ENCODE assay signal across 8 cellular contexts in genomic region chr16:46830902-46831647, GRCh38. TPM values are rescaled to one million over a fixed set of nuclear protein-coding genes. Genes with fewer than 3 reads are reported as not detected.
A peak's percentile ranks its signal among the peaks of the same experiment; 100 is the strongest.
DNase-seq lines count a peak whose midpoint lies in the region; ATAC-seq and TF ChIP-seq lines count a peak whose summit lies in the region.

Gene C16orf87, minus strand, starts transcription at chr16:46831180. Its CDS starts 31 bp downstream, at chr16:46831149.

- H3K27me3 ChIP-seq in Caco-2 (replicated peaks; ENCODE audit: control insufficient read depth, insufficient read depth, low read length) (no peaks in the 10 kb centered on the region), NT2/D1 (ENCODE audit: insufficient read depth, insufficient read length) (no peaks in the 10 kb centered on the region), endodermal cell (ENCODE audit: control insufficient read depth, insufficient read depth, low read length, poor library complexity, severe bottlenecking) (no peaks in the 10 kb centered on the region)

- POLR2A ChIA-PET in Caco-2 (lab: Charles Lee): no interaction called here

- no peaks in the 10 kb centered on the region for H3K27me3 Mint-ChIP-seq in Caco-2 (ENCODE audit: insufficient read depth, unreplicated experiment)
- peaks cover 9% of the 10 kb centered on the region for H3K27me3 Mint-ChIP-seq in activated CD8-positive, alpha-beta memory T cell treated with anti-CD3 and anti-CD28 coated beads, Interleukin-2, amount 10 ng/mL, durations not matched to agents 7 days and 5 days
- peaks cover 3% of the 10 kb centered on the region for H3K27me3 Mint-ChIP-seq in endodermal cell (ENCODE audit: insufficient read depth)
- no peaks in the 10 kb centered on the region for H3K27me3 Mint-ChIP-seq in mesothelial cell of epicardium (ENCODE audit: low read depth)

- ATAC-seq in GM21381 (IDR thresholded peaks at IDR 0.05; ENCODE audit: unreplicated experiment): peak; percentile 95
- ATAC-seq in activated CD8-positive, alpha-beta memory T cell treated with anti-CD3 and anti-CD28 coated beads, Interleukin-2, amount 10 ng/mL, durations not matched to agents 7 days and 5 days: peak; percentile 94

- intact Hi-C loops in Caco-2 (cut with micrococcal nuclease; ENCODE audit: unreplicated experiment): loop anchor here (1.0 kb wide), 2 partner anchors 8 to 42 kb away; no protein-coding TSS in a partner anchor

- H3K9ac ChIP-seq in NT2/D1 (ENCODE audit: insufficient read length, low read depth) (peak within 1 kb of the TSS; percentile 89), endodermal cell (ENCODE audit: extremely low read depth, low read length, poor library complexity, severe bottlenecking) (peak within 1 kb of the TSS; percentile 86)

- BruUV-seq in Caco-2 (replicated peaks; lab: Mats Ljungman, UMichigan): no TSS peak

- DNase-seq in Caco-2: peak; percentile 92 to 93
- DNase-seq in HUDEP-2 (lab: John Stamatoyannopoulos, UW; ENCODE audit: unreplicated experiment in 76 of 76): peak in 75 of 76 experiments; percentile 39 to 94 (median 85)
- peak; percentile 85 for DNase-seq in NT2/D1 (ENCODE audit: low read depth, low spot score)
- peak; percentile 95 for DNase-seq in activated CD8-positive, alpha-beta memory T cell treated with anti-CD3 and anti-CD28 coated beads, Interleukin-2, amount 10 ng/mL, durations not matched to agents 7 days and 5 days
- DNase-seq in endodermal cell: peak; percentile 96
- DNase-seq in mesothelial cell of epicardium (ENCODE audit: low spot score in 2 of 2, unreplicated experiment in 2 of 2): peak; percentile 87 to 94
- peak; percentile 87 to 88 for DNase-seq in stimulated activated CD8-positive, alpha-beta memory T cell treated with anti-CD3 and anti-CD28 coated beads, Interleukin-15, amount 100 ng/mL, for 48 hours (ENCODE audit: low read depth in 2 of 2)

- peak within 1 kb of the TSS; percentile 94 for H3K27ac ChIP-seq in endodermal cell (ENCODE audit: low read depth, low read length)

- H3K36me3 Mint-ChIP-seq in Caco-2 (ENCODE audit: insufficient read depth, unreplicated experiment) (peaks cover 8% of the 10 kb centered on the region), endodermal cell (ENCODE audit: low read depth) (no peaks in the 10 kb centered on the region), mesothelial cell of epicardium (no peaks in the 10 kb centered on the region)
- H3K36me3 Mint-ChIP-seq in activated CD8-positive, alpha-beta memory T cell treated with anti-CD3 and anti-CD28 coated beads, Interleukin-2, amount 10 ng/mL, durations not matched to agents 7 days and 5 days: peaks cover 7% of the 10 kb centered on the region

- H3K27ac Mint-ChIP-seq in Caco-2 (ENCODE audit: unreplicated experiment) (peak within 1 kb of the TSS; percentile 80), endodermal cell (peak within 1 kb of the TSS; percentile 88), mesothelial cell of epicardium (peak within 1 kb of the TSS; percentile 98)
- H3K27ac Mint-ChIP-seq in activated CD8-positive, alpha-beta memory T cell treated with anti-CD3 and anti-CD28 coated beads, Interleukin-2, amount 10 ng/mL, durations not matched to agents 7 days and 5 days: peak within 1 kb of the TSS; percentile 98

- H3K9me3 Mint-ChIP-seq in Caco-2 (ENCODE audit: unreplicated experiment) (no peaks in the 10 kb centered on the region), endodermal cell (no peaks in the 10 kb centered on the region), mesothelial cell of epicardium (no peaks in the 10 kb centered on the region)
- no peaks in the 10 kb centered on the region for H3K9me3 Mint-ChIP-seq in activated CD8-positive, alpha-beta memory T cell treated with anti-CD3 and anti-CD28 coated beads, Interleukin-2, amount 10 ng/mL, durations not matched to agents 7 days and 5 days (ENCODE audit: low read depth)

- CTCF ChIA-PET in Caco-2 (lab: Charles Lee): interaction anchor here (1.1 kb wide), 1 partner anchor 97 kb away, joined by 3 read pairs; no protein-coding TSS in a partner anchor
- CTCF ChIA-PET in activated CD8-positive, alpha-beta memory T cell treated with anti-CD3 and anti-CD28 coated beads, Interleukin-2, amount 10 ng/mL, durations not matched to agents 7 days and 5 days (lab: Charles Lee): interaction anchor here (1.2 to 2.2 kb wide), 3 partner anchors 10 to 39 kb away, joined by 3 to 7 read pairs (median 5); no protein-coding TSS in a partner anchor

- H3K4me1 ChIP-seq in Caco-2: peaks cover 17% of the 10 kb centered on the region
- no peaks in the 10 kb centered on the region for H3K4me1 ChIP-seq in NT2/D1 (ENCODE audit: insufficient read depth, insufficient read length)
- H3K4me1 ChIP-seq in endodermal cell (ENCODE audit: control insufficient read depth, insufficient read depth, low read length): no peaks in the 10 kb centered on the region

- H3K4me3 ChIP-seq in Caco-2 (ENCODE audit: low read depth, low read length) (peak within 1 kb of the TSS; percentile 78), NT2/D1 (ENCODE audit: insufficient read length, low read depth) (peak within 1 kb of the TSS; percentile 77), endodermal cell (ENCODE audit: low read length) (peak within 1 kb of the TSS; percentile 99)

- H3K4me1 Mint-ChIP-seq in Caco-2 (ENCODE audit: low read depth, unreplicated experiment) (peaks cover 6% of the 10 kb centered on the region), endodermal cell (peaks cover 15% of the 10 kb centered on the region), mesothelial cell of epicardium (peaks cover 28% of the 10 kb centered on the region)
- H3K4me1 Mint-ChIP-seq in activated CD8-positive, alpha-beta memory T cell treated with anti-CD3 and anti-CD28 coated beads, Interleukin-2, amount 10 ng/mL, durations not matched to agents 7 days and 5 days: peaks cover 33% of the 10 kb centered on the region

- H3K9me3 ChIP-seq in Caco-2 (no peaks in the 10 kb centered on the region), NT2/D1 (ENCODE audit: insufficient read depth, low read length) (no peaks in the 10 kb centered on the region), endodermal cell (ENCODE audit: control insufficient read depth, low read length) (no peaks in the 10 kb centered on the region)

- TF ChIP-seq CTCF in Caco-2 (IDR thresholded peaks at IDR 0.05; ENCODE audit: insufficient read depth in 1 of 2, low read depth in 1 of 2, low read length in 1 of 2, severe bottlenecking in 1 of 2, unreplicated experiment in 1 of 2) (no peak), endodermal cell (conservative IDR thresholded peaks at IDR 0.05) (no peak), mesothelial cell of epicardium (IDR thresholded peaks at IDR 0.05; ENCODE audit: unreplicated experiment) (no peak)

- WGBS in endodermal cell (ENCODE audit: insufficient coverage in 1 of 2, insufficient read length in 1 of 2), 2 experiments: 0 to 3% methylated on average over 7 to 94 of the region's 94 CpGs

- H3K4me3 Mint-ChIP-seq in Caco-2 (ENCODE audit: unreplicated experiment): peak within 1 kb of the TSS; percentile 93
- H3K4me3 Mint-ChIP-seq in activated CD8-positive, alpha-beta memory T cell treated with anti-CD3 and anti-CD28 coated beads, Interleukin-2, amount 10 ng/mL, durations not matched to agents 7 days and 5 days: peak within 1 kb of the TSS; percentile 99
- peak within 1 kb of the TSS; percentile 83 for H3K4me3 Mint-ChIP-seq in endodermal cell
- peak within 1 kb of the TSS; percentile 97 for H3K4me3 Mint-ChIP-seq in mesothelial cell of epicardium

- H3K36me3 ChIP-seq in Caco-2 (ENCODE audit: control insufficient read depth, insufficient read depth, low read length) (no peaks in the 10 kb centered on the region), NT2/D1 (ENCODE audit: insufficient read depth, insufficient read length, low read length) (no peaks in the 10 kb centered on the region), endodermal cell (ENCODE audit: control insufficient read depth, insufficient read depth, low read length) (no peaks in the 10 kb centered on the region)

RNA-seq across cellular contexts. Expression of gene C16orf87, which starts in this region (rescaled TPM):
- total RNA-seq in Caco-2 (2022): 11.9 and 12.1 TPM in 2 replicates
- total RNA-seq in activated CD8-positive, alpha-beta memory T cell treated with anti-CD3 and anti-CD28 coated beads, Interleukin-2, amount 10 ng/mL, durations not matched to agents 7 days and 5 days: 10 to 100 TPM; 13.3 to 19.1 TPM
- 10 to 100 TPM; 20.6 to 22.7 TPM for total RNA-seq in endodermal cell
- polyA plus RNA-seq in endodermal cell (2013, experiment 1 of 2): 28.8 TPM
- 28.6 TPM for polyA plus RNA-seq in endodermal cell (2013, experiment 2 of 2)
- 28.2 to 29.5 TPM (median 28.6 TPM) in 3 replicates for total RNA-seq in mesothelial cell of epicardium

Comparison
In these comparisons a context has a peak if more than half of its experiments do, and no peak if none do; other contexts are left out.
1. Peak in every context shown above with its lines: DNase-seq, ATAC-seq, H3K4me3 ChIP-seq and H3K27ac ChIP-seq.